14 cellular contexts compared by ENCODE assay signal in the genomic region with DNA sequence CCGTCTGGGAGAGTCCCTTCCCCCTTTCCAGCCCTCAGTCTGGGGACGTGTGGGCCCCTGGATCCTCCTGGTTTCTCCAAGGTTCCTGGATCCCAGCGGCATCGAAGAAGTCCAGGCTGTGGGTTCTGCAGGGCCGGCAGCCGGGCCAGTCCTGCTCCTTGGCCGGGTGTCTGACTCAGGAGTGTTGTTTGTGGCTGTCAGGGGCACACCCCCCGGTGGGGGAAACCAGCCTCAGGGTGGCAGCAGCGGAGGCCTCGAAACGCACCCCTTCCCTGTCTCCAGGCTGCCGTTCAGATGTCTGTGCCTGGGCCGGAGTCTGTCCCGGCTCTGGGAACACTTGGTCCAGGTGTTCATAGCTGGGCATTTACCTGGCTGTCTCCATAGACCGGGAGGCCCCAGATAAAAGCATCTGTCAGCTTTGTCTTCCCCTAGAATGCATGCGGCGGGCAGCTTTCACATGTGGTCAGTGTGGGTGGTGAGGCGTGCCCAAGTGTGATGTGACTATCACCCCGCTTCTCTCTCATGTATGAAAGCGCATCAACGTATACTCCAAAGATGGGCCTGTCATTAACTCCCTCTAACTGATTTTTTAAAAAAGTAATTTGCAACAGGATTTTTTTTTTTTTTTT. TPM values are rescaled to one million over a fixed set of nuclear protein-coding genes. Genes with fewer than 3 reads are reported as not detected.
A peak's percentile ranks its signal among the peaks of the same experiment; 100 is the strongest.
DNase-seq lines count a peak whose midpoint lies in the region; ATAC-seq and TF ChIP-seq lines count a peak whose summit lies in the region.
"Had no signal": no experiment of that assay in that cellular context is flagged by ENCODE, and none has a peak within 500 bp of the region (broad histone marks: within the 10 kb centered on the region; RNA-seq: fewer than 3 reads in every experiment).

No MANE protein-coding gene starts in this region.

- H3K9me3 ChIP-seq in colonic mucosa, result no peaks in the 10 kb centered on the region
- H3K9me3 ChIP-seq: right lobe of liver, vagina had no signal

- peaks cover 5% of the 10 kb centered on the region for H3K4me1 ChIP-seq in colonic mucosa
- H3K4me1 ChIP-seq: right lobe of liver, vagina had no signal

- H3K36me3 Mint-ChIP-seq in T-helper 2 cell treated with Interferon-gamma antibody and Interleukin-4, amounts not matched to agents 5 μg/mL and 100 μg/mL, for 36 hours (ENCODE audit: low read depth), result peaks cover 22% of the 10 kb centered on the region

- peak overlapping the region; percentile 64 for H3K4me3 Mint-ChIP-seq in T-helper 2 cell treated with Interferon-gamma antibody and Interleukin-4, amounts not matched to agents 5 μg/mL and 100 μg/mL, for 36 hours

- no peaks in the 10 kb centered on the region for H3K27me3 ChIP-seq in colonic mucosa
- H3K27me3 ChIP-seq: right lobe of liver, vagina had no signal

- H3K9ac ChIP-seq in colonic mucosa (ENCODE audit: low read depth in 2 of 2, low read length in 2 of 2), result no peak overlapping the region

- TF ChIP-seq CTCF in colonic mucosa (IDR thresholded peaks at IDR 0.05), result no peak

- no peaks in the 10 kb centered on the region for H3K36me3 ChIP-seq in colonic mucosa
- H3K36me3 ChIP-seq: right lobe of liver, vagina had no signal

- DNase-seq in CD1c-positive myeloid dendritic cell (ENCODE audit: extremely low spot score) (peak; percentile 24), colonic mucosa (no peak)
- peak; percentile 45 for DNase-seq in T-helper 2 cell treated with Interferon-gamma antibody and Interleukin-4, amounts not matched to agents 5 μg/mL and 100 μg/mL, for 36 hours (ENCODE audit: low spot score)
- peak; percentile 62 for DNase-seq in activated T-helper 9 cell treated with anti-CD3 and anti-CD28 coated beads, Interleukin-2, amount 50 U/mL, for 16 hours (ENCODE audit: low read depth)
- DNase-seq in stimulated activated CD4-positive, alpha-beta T cell treated with anti-CD3 and anti-CD28 coated beads, Interleukin-15, amount 100 ng/mL, for 48 hours (ENCODE audit: low read depth in 2 of 2), result peak; percentile 50 to 63
- DNase-seq: KBM-7, midbrain, right lobe of liver, Right ventricle myocardium superior had no signal

- H3K9me3 Mint-ChIP-seq in T-helper 2 cell treated with Interferon-gamma antibody and Interleukin-4, amounts not matched to agents 5 μg/mL and 100 μg/mL, for 36 hours, result no peaks in the 10 kb centered on the region

- peak overlapping the region; percentile 60 for H3K27ac Mint-ChIP-seq in T-helper 2 cell treated with Interferon-gamma antibody and Interleukin-4, amounts not matched to agents 5 μg/mL and 100 μg/mL, for 36 hours

- no peak for ATAC-seq in GM21737 (IDR thresholded peaks at IDR 0.05; ENCODE audit: unreplicated experiment)
- ATAC-seq in HG02840 (IDR thresholded peaks at IDR 0.05; ENCODE audit: low FRiP score, unreplicated experiment), result no peak
- no peak for ATAC-seq in HG02970 (IDR thresholded peaks at IDR 0.05; ENCODE audit: low FRiP score, unreplicated experiment)
- ATAC-seq: right lobe of liver had no signal

- no peak overlapping the region for H3K4me3 ChIP-seq in colonic mucosa
- H3K4me3 ChIP-seq: right lobe of liver, vagina had no signal

- no peak overlapping the region for H3K27ac ChIP-seq in colonic mucosa
- H3K27ac ChIP-seq: right lobe of liver, vagina had no signal

- H3K4me1 Mint-ChIP-seq in T-helper 2 cell treated with Interferon-gamma antibody and Interleukin-4, amounts not matched to agents 5 μg/mL and 100 μg/mL, for 36 hours (ENCODE audit: low read depth), result peaks cover 63% of the 10 kb centered on the region

- intact Hi-C loops in colonic mucosa (cut with DNase I), result no loop called here

- H3K27me3 Mint-ChIP-seq in T-helper 2 cell treated with Interferon-gamma antibody and Interleukin-4, amounts not matched to agents 5 μg/mL and 100 μg/mL, for 36 hours (ENCODE audit: low read depth), result peaks cover 41% of the 10 kb centered on the region

RNA-seq across cellular contexts. Expression of gene RAP1GAP2, which starts 3.6 kb away (rescaled TPM):
- total RNA-seq in colonic mucosa, result 10 to 100 TPM; 45.2 to 45.4 TPM

RNA-seq across cellular contexts. Expression of gene CCDC92B, which starts 43.2 kb away (rescaled TPM):
- total RNA-seq in colonic mucosa, result 1 to 10 TPM in 1 of 2 donors, under 1 TPM in 1; 0.72 to 1.8 TPM
- total RNA-seq: dermis microvascular lymphatic vessel endothelial cell, right lobe of liver had no signal
